Comparison of ENCODE assay signal across 16 cellular contexts in genomic region chr1:93628682-93629081, GRCh38. TPM values are rescaled to one million over a fixed set of nuclear protein-coding genes. Genes with fewer than 3 reads are reported as not detected.
DNase-seq lines count a peak whose midpoint lies in the region; ATAC-seq and TF ChIP-seq lines count a peak whose summit lies in the region.
"Had no signal": no experiment of that assay in that cellular context is flagged by ENCODE, and none has a peak within 500 bp of the region (broad histone marks: within the 10 kb centered on the region; RNA-seq: fewer than 3 reads in every experiment).

No MANE protein-coding gene starts in this region.

- CTCF ChIA-PET in PC-3 (lab: Charles Lee) = interaction anchor here (2.6 kb wide), 1 partner anchor 185 kb away, joined by 32 read pairs; no protein-coding TSS in a partner anchor

- intact Hi-C loops in PC-3 (cut with micrococcal nuclease) = loop anchor here (1.0 to 5.0 kb wide), 4 partner anchors 51 to 216 kb away; partner anchors contain the start of gene FNBP1L
- intact Hi-C loops in dendritic cell treated with granulocyte-macrophage colony-stimulating factor and Interleukin-4, amounts not matched to agents 40 ng/mL and 50 ng/mL, for 4 days (cut with micrococcal nuclease) = loop anchor here (1.0 kb wide), 2 partner anchors 186 to 216 kb away; no protein-coding TSS in a partner anchor

- H3K79me2 ChIP-seq in PC-3 (ENCODE audit: low read length) = peaks cover 100% of the 10 kb centered on the region

- TF ChIP-seq CTCF in PC-3 (conservative IDR thresholded peaks at IDR 0.05; ENCODE audit: low read depth, low read length) (no peak), neural crest cell (conservative IDR thresholded peaks at IDR 0.05) (no peak)

- H3K4me3 ChIP-seq in PC-3 (ENCODE audit: low read length) = no peak overlapping the region
- no peak overlapping the region for H3K4me3 ChIP-seq in SJCRH30
- H3K4me3 ChIP-seq: thyroid gland had no signal

- H3K27me3 ChIP-seq in PC-3 (ENCODE audit: low read length) (no peaks in the 10 kb centered on the region), SJCRH30 (no peaks in the 10 kb centered on the region)
- H3K27me3 ChIP-seq: thyroid gland had no signal

- DNase-seq in PC-3 (no peak), neural crest cell (ENCODE audit: low read depth, low spot score) (no peak), SJCRH30 (no peak)
- DNase-seq: activated CD4-positive, alpha-beta T cell treated with anti-CD3 and anti-CD28 coated beads, Interleukin-2, amount 10 ng/mL, durations not matched to agents 24 days and 14 days; activated naive CD4-positive, alpha-beta T cell treated with anti-CD3 and anti-CD28 coated beads for 36 hours; activated T-cell treated with anti-CD3 and anti-CD28 coated beads, Interleukin-2, amount 50 U/mL, for 4 hours; retina; stimulated activated CD4-positive, alpha-beta T cell treated with anti-CD3 and anti-CD28 coated beads, Interleukin-4, amount 100 ng/mL, for 1 hour; thyroid gland; WERI-Rb-1 had no signal

- H3K9me2 ChIP-seq in PC-3 (replicated peaks; ENCODE audit: low read length) = no peaks in the 10 kb centered on the region

- H3F3A ChIP-seq in PC-3 (ENCODE audit: low read length, unreplicated experiment) = peaks cover 12% of the 10 kb centered on the region

- H3K4me3 Mint-ChIP-seq in dendritic cell treated with granulocyte-macrophage colony-stimulating factor and Interleukin-4, amounts not matched to agents 40 ng/mL and 50 ng/mL, for 4 days = no peak overlapping the region
- H3K4me3 Mint-ChIP-seq in neural crest cell = no peak overlapping the region
- H3K4me3 Mint-ChIP-seq: activated CD4-positive, alpha-beta T cell treated with anti-CD3 and anti-CD28 coated beads, Interleukin-2, amount 10 ng/mL, durations not matched to agents 24 days and 14 days; activated naive CD4-positive, alpha-beta T cell treated with anti-CD3 and anti-CD28 coated beads for 36 hours; activated T-cell treated with anti-CD3 and anti-CD28 coated beads, Interleukin-2, amount 50 U/mL, for 4 hours; CD4-positive, alpha-beta memory T cell; naive thymus-derived CD4-positive, alpha-beta T cell had no signal

- no peak overlapping the region for H2AFZ ChIP-seq in PC-3 (ENCODE audit: low read length)

- H4K20me1 ChIP-seq in PC-3 (ENCODE audit: low read length) = peaks cover 51% of the 10 kb centered on the region

- no TSS peak for BruUV-seq in PC-3 (replicated peaks; lab: Mats Ljungman, UMichigan)

- 0 out of 2 replicates have a peak overlapping the region, but pooled peaks have one; percentile 19 for H3K27ac ChIP-seq in PC-3 (ENCODE audit: low read length)
- no peak overlapping the region for H3K27ac ChIP-seq in SJCRH30
- H3K27ac ChIP-seq: thyroid gland, WERI-Rb-1 had no signal

- H3K9me3 ChIP-seq in PC-3 (ENCODE audit: low read length) (no peaks in the 10 kb centered on the region), SJCRH30 (replicated peaks) (no peaks in the 10 kb centered on the region)
- H3K9me3 ChIP-seq: thyroid gland had no signal

- H3K4me2 ChIP-seq in PC-3 (ENCODE audit: low read length) = no peak overlapping the region

- H3K9ac ChIP-seq in PC-3 (ENCODE audit: low read length) = no peak overlapping the region

- POLR2A ChIA-PET in PC-3 (lab: Charles Lee; ENCODE audit: unreplicated experiment) = no interaction called here

- peaks cover 32% of the 10 kb centered on the region for H3K36me3 Mint-ChIP-seq in dendritic cell treated with granulocyte-macrophage colony-stimulating factor and Interleukin-4, amounts not matched to agents 40 ng/mL and 50 ng/mL, for 4 days (ENCODE audit: low read depth)
- no peaks in the 10 kb centered on the region for H3K36me3 Mint-ChIP-seq in neural crest cell (ENCODE audit: low read depth)
- H3K36me3 Mint-ChIP-seq: CD4-positive, alpha-beta memory T cell; naive thymus-derived CD4-positive, alpha-beta T cell had no signal

- H3K36me3 ChIP-seq in PC-3 (ENCODE audit: low read depth, low read length) = peaks cover 61% of the 10 kb centered on the region
- peaks cover 7% of the 10 kb centered on the region for H3K36me3 ChIP-seq in SJCRH30
- H3K36me3 ChIP-seq: thyroid gland, WERI-Rb-1 had no signal

- H3K4me1 Mint-ChIP-seq in dendritic cell treated with granulocyte-macrophage colony-stimulating factor and Interleukin-4, amounts not matched to agents 40 ng/mL and 50 ng/mL, for 4 days (ENCODE audit: low read depth) = peaks cover 23% of the 10 kb centered on the region
- H3K4me1 Mint-ChIP-seq in neural crest cell = peaks cover 78% of the 10 kb centered on the region
- H3K4me1 Mint-ChIP-seq: activated CD4-positive, alpha-beta T cell treated with anti-CD3 and anti-CD28 coated beads, Interleukin-2, amount 10 ng/mL, durations not matched to agents 24 days and 14 days; CD4-positive, alpha-beta memory T cell; naive thymus-derived CD4-positive, alpha-beta T cell had no signal

- ATAC-seq in PC-3 (no peak), HG03520 (IDR thresholded peaks at IDR 0.05; ENCODE audit: unreplicated experiment) (no peak), GM18502 (IDR thresholded peaks at IDR 0.05; ENCODE audit: poor library complexity, unreplicated experiment) (no peak), HG03565 (IDR thresholded peaks at IDR 0.05; ENCODE audit: unreplicated experiment) (no peak)

- H3K27ac Mint-ChIP-seq in dendritic cell treated with granulocyte-macrophage colony-stimulating factor and Interleukin-4, amounts not matched to agents 40 ng/mL and 50 ng/mL, for 4 days = peak overlapping the region; percentile 71
- peak overlapping the region; percentile 81 for H3K27ac Mint-ChIP-seq in neural crest cell (ENCODE audit: unreplicated experiment)
- H3K27ac Mint-ChIP-seq: activated CD4-positive, alpha-beta T cell treated with anti-CD3 and anti-CD28 coated beads, Interleukin-2, amount 10 ng/mL, durations not matched to agents 24 days and 14 days; activated naive CD4-positive, alpha-beta T cell treated with anti-CD3 and anti-CD28 coated beads for 36 hours; naive thymus-derived CD4-positive, alpha-beta T cell had no signal

- H3K4me1 ChIP-seq in PC-3 (ENCODE audit: insufficient read depth, low read length) (peaks cover 82% of the 10 kb centered on the region), SJCRH30 (peaks cover 6% of the 10 kb centered on the region; the same call in 1 of the 2 replicates)

- no peaks in the 10 kb centered on the region for H3K9me3 Mint-ChIP-seq in dendritic cell treated with granulocyte-macrophage colony-stimulating factor and Interleukin-4, amounts not matched to agents 40 ng/mL and 50 ng/mL, for 4 days
- H3K9me3 Mint-ChIP-seq in neural crest cell = no peaks in the 10 kb centered on the region
- H3K9me3 Mint-ChIP-seq: activated CD4-positive, alpha-beta T cell treated with anti-CD3 and anti-CD28 coated beads, Interleukin-2, amount 10 ng/mL, durations not matched to agents 24 days and 14 days; activated naive CD4-positive, alpha-beta T cell treated with anti-CD3 and anti-CD28 coated beads for 36 hours; activated T-cell treated with anti-CD3 and anti-CD28 coated beads, Interleukin-2, amount 50 U/mL, for 4 hours; CD4-positive, alpha-beta memory T cell had no signal

- H3K27me3 Mint-ChIP-seq in dendritic cell treated with granulocyte-macrophage colony-stimulating factor and Interleukin-4, amounts not matched to agents 40 ng/mL and 50 ng/mL, for 4 days = no peaks in the 10 kb centered on the region
- no peaks in the 10 kb centered on the region for H3K27me3 Mint-ChIP-seq in neural crest cell (ENCODE audit: low read depth)
- H3K27me3 Mint-ChIP-seq: CD4-positive, alpha-beta memory T cell had no signal

RNA-seq across cellular contexts. Expression of gene BCAR3, which starts 53.0 kb away (rescaled TPM):
- 169 and 171 TPM in 2 replicates for total RNA-seq in PC-3 (2014; rRNA removed)
- 38.5 and 41.6 TPM in 2 replicates for total RNA-seq in neural crest cell
- 30.0 and 30.8 TPM in 2 replicates for total RNA-seq in SJCRH30 (2014; rRNA removed; shearing (Covaris generic))
